9 cellular contexts compared by ENCODE assay signal in genomic region chr4:113435893-113436292, GRCh38.
DNase-seq lines count a peak whose midpoint lies in the region; ATAC-seq and TF ChIP-seq lines count a peak whose summit lies in the region.
"Had no signal": no experiment of that assay in that cellular context is flagged by ENCODE, and none has a peak within 500 bp of the region (broad histone marks: within the 10 kb centered on the region; RNA-seq: fewer than 3 reads in every experiment).

No MANE protein-coding gene starts in this region.

- H3K9me3 Mint-ChIP-seq in WTC11 = peaks cover 16% of the 10 kb centered on the region

- POLR2A ChIA-PET in WTC11 (lab: Charles Lee) = no interaction called here

- no peak overlapping the region for H3K4me3 Mint-ChIP-seq in WTC11

- DNase-seq in activated CD4-positive, alpha-beta T cell treated with anti-CD3 and anti-CD28 coated beads, Interleukin-2, amount 50 U/mL, for 4 hours = peak; percentile 4 to 5
- no peak for DNase-seq in activated CD4-positive, alpha-beta T cell treated with anti-CD3 and anti-CD28 coated beads, Interleukin-2, amount 50 U/mL, for 1 hour
- no peak for DNase-seq in WTC11 (ENCODE audit: low spot score)
- peak; percentile 8 for DNase-seq in iPS-NIHi11 (ENCODE audit: low spot score)
- DNase-seq in tibial artery = peak in 1 of 2 donors; percentile 74
- no peak for DNase-seq in RKO (ENCODE audit: low spot score)
- DNase-seq in 8988T = no peak

- intact Hi-C loops in tibial artery (cut with DNase I; ENCODE audit: low total_unique reads) = loop anchor here (5.0 kb wide), 1 partner anchor 36 kb away; no protein-coding TSS in a partner anchor

- H3K4me1 ChIP-seq in tibial artery = peaks cover 0 to 61% (median 24%) of the 10 kb centered on the region in 4 donors

- H3K27me3 Mint-ChIP-seq in WTC11 (ENCODE audit: low read depth) = no peaks in the 10 kb centered on the region

- no peak overlapping the region for H3K4me3 ChIP-seq in tibial artery
- H3K4me3 ChIP-seq: PC-9 had no signal

- ATAC-seq in WTC11 (peak; percentile 44; the same call in 1 of the 2 replicates), GM21619 (IDR thresholded peaks at IDR 0.05; ENCODE audit: unreplicated experiment) (no peak)

- H3K27me3 ChIP-seq in tibial artery = no peaks in the 10 kb centered on the region

- 0 out of 2 replicates have a peak, but pooled peaks cover 6% of the 10 kb centered on the region for H3K36me3 Mint-ChIP-seq in WTC11

- H3K27ac Mint-ChIP-seq in WTC11 = peak overlapping the region; percentile 40; the same call in 1 of the 2 replicates

- CTCF ChIA-PET in WTC11 (lab: Charles Lee) = no interaction called here

- TF ChIP-seq CTCF in WTC11 (IDR thresholded peaks at IDR 0.05) = no peak
- no peak for TF ChIP-seq CTCF in tibial artery (IDR thresholded peaks at IDR 0.05)

- peak overlapping the region; percentile 25 to 59 for H3K27ac ChIP-seq in tibial artery
- H3K27ac ChIP-seq: PC-9 had no signal

- H3K4me1 Mint-ChIP-seq in WTC11 = peaks cover 9% of the 10 kb centered on the region

- H3K9me3 ChIP-seq in tibial artery = no peaks in the 10 kb centered on the region

- no peaks in the 10 kb centered on the region for H3K36me3 ChIP-seq in tibial artery

TF ChIP-seq in WTC11, 78 proteins besides CTCF, POLR2A, EP300 and RAD21:
- TF ChIP-seq STAT6 (CRISPR knock-in tag; conservative IDR thresholded peaks at IDR 0.05; ENCODE audit: low read depth) = no peak
- no peak for TF ChIP-seq ZNF232 (CRISPR knock-in tag; IDR thresholded peaks at IDR 0.05)
- TF ChIP-seq ZNF416 (CRISPR knock-in tag; IDR thresholded peaks at IDR 0.05) = no peak
- no peak for TF ChIP-seq SMAD3 (CRISPR knock-in tag; IDR thresholded peaks at IDR 0.05; ENCODE audit: borderline replicate concordance)
- no peak for TF ChIP-seq PRDM15 (CRISPR knock-in tag; IDR thresholded peaks at IDR 0.05)
- TF ChIP-seq KAT7 (CRISPR knock-in tag; IDR thresholded peaks at IDR 0.05; ENCODE audit: borderline replicate concordance) = no peak
- TF ChIP-seq ZSCAN18 (CRISPR knock-in tag; IDR thresholded peaks at IDR 0.05) = no peak
- TF ChIP-seq TEAD1 (CRISPR knock-in tag; IDR thresholded peaks at IDR 0.05) = no peak
TF ChIP-seq in WTC11: peak in this region for 0.

Comparison
In these comparisons a context has a peak if more than half of its experiments do, and no peak if none do; other contexts are left out.
1. DNase-seq: peak in activated CD4-positive, alpha-beta T cell treated with anti-CD3 and anti-CD28 coated beads, Interleukin-2, amount 50 U/mL, for 4 hours (2 of 2) and iPS-NIHi11 (single experiment); none in activated CD4-positive, alpha-beta T cell treated with anti-CD3 and anti-CD28 coated beads, Interleukin-2, amount 50 U/mL, for 1 hour (single experiment), WTC11 (single experiment), RKO (single experiment) and 8988T (single experiment).